In genomic region chr2:237596518-237596855, GRCh38 we compare ENCODE assay signal across 16 cellular contexts. TPM values are rescaled to one million over a fixed set of nuclear protein-coding genes. Genes with fewer than 3 reads are reported as not detected.
"Had no signal": no experiment of that assay in that cellular context is flagged by ENCODE, and none has a peak within 500 bp of the region (broad histone marks: within the 10 kb centered on the region; RNA-seq: fewer than 3 reads in every experiment).

No MANE protein-coding gene starts in this region.

- H3K9me3 Mint-ChIP-seq: activated CD4-positive, alpha-beta memory T cell treated with anti-CD3 and anti-CD28 coated beads for 36 hours; memory B cell; neural crest cell; stimulated activated effector memory CD8-positive, alpha-beta T cell treated with anti-CD3 and anti-CD28 coated beads, Interleukin-12 subunit alpha, Interleukin-12 subunit beta, amount 100 ng/mL, for 72 hours had no signal

- H3K4me3 ChIP-seq: heart left ventricle, pancreas, skin epidermis, upper lobe of left lung had no signal

- H3K27me3 Mint-ChIP-seq: activated CD4-positive, alpha-beta memory T cell treated with anti-CD3 and anti-CD28 coated beads for 36 hours; memory B cell had no signal

- H3K36me3 Mint-ChIP-seq: activated CD4-positive, alpha-beta memory T cell treated with anti-CD3 and anti-CD28 coated beads for 36 hours; memory B cell; stimulated activated effector memory CD8-positive, alpha-beta T cell treated with anti-CD3 and anti-CD28 coated beads, Interleukin-12 subunit alpha, Interleukin-12 subunit beta, amount 100 ng/mL, for 72 hours had no signal

- H3K9me3 ChIP-seq: heart left ventricle, pancreas, upper lobe of left lung had no signal

- H3K27me3 ChIP-seq: heart left ventricle, pancreas, upper lobe of left lung had no signal

- ATAC-seq: heart left ventricle; pancreas; stimulated activated effector memory CD8-positive, alpha-beta T cell treated with anti-CD3 and anti-CD28 coated beads, Interleukin-12 subunit alpha, Interleukin-12 subunit beta, amount 100 ng/mL, for 72 hours had no signal

- H3K27ac Mint-ChIP-seq: activated CD4-positive, alpha-beta memory T cell treated with anti-CD3 and anti-CD28 coated beads for 36 hours; memory B cell had no signal

- H3K36me3 ChIP-seq: heart left ventricle, pancreas, upper lobe of left lung had no signal

- DNase-seq: activated CD4-positive, alpha-beta memory T cell treated with anti-CD3 and anti-CD28 coated beads for 36 hours; activated CD4-positive, CD25-positive, alpha-beta regulatory T cell treated with anti-CD3 and anti-CD28 coated beads, Interleukin-2, amount 50 U/mL, for 72 hours; activated CD8-positive, alpha-beta memory T cell treated with anti-CD3 and anti-CD28 coated beads, Interleukin-2, amount 50 U/mL, for 48 hours; activated naive CD4-positive, alpha-beta T cell; heart left ventricle had no signal

- H3K4me3 Mint-ChIP-seq: activated CD4-positive, alpha-beta memory T cell treated with anti-CD3 and anti-CD28 coated beads for 36 hours; memory B cell; neural crest cell; stimulated activated effector memory CD8-positive, alpha-beta T cell treated with anti-CD3 and anti-CD28 coated beads, Interleukin-12 subunit alpha, Interleukin-12 subunit beta, amount 100 ng/mL, for 72 hours had no signal

- H3K27ac ChIP-seq: pancreas, skin epidermis had no signal

- FAIRE-seq: endothelial cell of umbilical vein, frontal cortex, pancreas had no signal

RNA-seq across cellular contexts. Expression of gene RAB17, which starts 6.0 kb away (rescaled TPM):
- total RNA-seq: activated CD4-positive, alpha-beta memory T cell treated with anti-CD3 and anti-CD28 coated beads for 36 hours; neural crest cell had no signal

RNA-seq across cellular contexts. Expression of gene PRLH, which starts 30.1 kb away (rescaled TPM):
- total RNA-seq: activated CD4-positive, alpha-beta memory T cell treated with anti-CD3 and anti-CD28 coated beads for 36 hours; aorta; endothelial cell of umbilical vein; frontal cortex; heart left ventricle; neural crest cell; pancreas; renal cortical epithelial cell; subcutaneous adipose tissue; upper lobe of left lung had no signal
- polyA plus RNA-seq: aorta, endothelial cell of umbilical vein, heart left ventricle, pancreas had no signal
